1 cellular context compared by ENCODE assay signal in genomic region chr12:47868552-47869031, GRCh38.
TF ChIP-seq lines count a peak whose summit lies in the region.

No MANE protein-coding gene starts in this region.

TF ChIP-seq in GM12878, 131 proteins besides CTCF, POLR2A, EP300 and RAD21 (continued from another document and continues in another):
- TF ChIP-seq ZBTB4 (CRISPR knock-in tag; IDR thresholded peaks at IDR 0.05) (no peak), CHD4 (IDR thresholded peaks at IDR 0.05) (no peak), MEF2A (IDR thresholded peaks at IDR 0.05; ENCODE audit: insufficient read depth, low read depth, low read length) (peak; percentile 31; the same call in 1 of the 2 replicates), RCOR1 (conservative IDR thresholded peaks at IDR 0.05; ENCODE audit: low read depth, low read length) (no peak), JUND (IDR thresholded peaks at IDR 0.05; ENCODE audit: low read depth, low read length) (no peak), ZNF217 (IDR thresholded peaks at IDR 0.05) (no peak), MEF2B (IDR thresholded peaks at IDR 0.05; ENCODE audit: partially characterized antibody, poor library complexity, severe bottlenecking) (peak; percentile 22), CBFB (IDR thresholded peaks at IDR 0.05; ENCODE audit: low read depth) (peak; percentile 90), ZNF622 (IDR thresholded peaks at IDR 0.05) (no peak), CREB1 (IDR thresholded peaks at IDR 0.05; ENCODE audit: low read depth) (no peak), NFYA (IDR thresholded peaks at IDR 0.05; ENCODE audit: borderline replicate concordance, low read depth, low read length) (no peak), NFIC (IDR thresholded peaks at IDR 0.05; ENCODE audit: low read depth, low read length) (peak; percentile 81), SREBF1 (IDR thresholded peaks at IDR 0.05; ENCODE audit: low read length) (no peak), MTA2 (IDR thresholded peaks at IDR 0.05; ENCODE audit: low read depth) (peak; percentile 56; the same call in 1 of the 2 replicates), TAF1 (IDR thresholded peaks at IDR 0.05; ENCODE audit: borderline replicate concordance, low read depth, low read length) (no peak), LARP7 (IDR thresholded peaks at IDR 0.05) (no peak), ATF7 (IDR thresholded peaks at IDR 0.05; ENCODE audit: low read depth) (peak; percentile 33; the same call in 1 of the 2 replicates), SMC3 (IDR thresholded peaks at IDR 0.05; ENCODE audit: borderline replicate concordance, low read length) (no peak), SMAD1 (IDR thresholded peaks at IDR 0.05; ENCODE audit: low read depth, partially characterized antibody) (no peak), SREBF2 (IDR thresholded peaks at IDR 0.05; ENCODE audit: low read length) (no peak), MLLT1 (IDR thresholded peaks at IDR 0.05) (peak; percentile 67), RAD51 (IDR thresholded peaks at IDR 0.05) (no peak), DPF2 (IDR thresholded peaks at IDR 0.05) (peak; percentile 58; the same call in 1 of the 2 replicates), ZNF592 (IDR thresholded peaks at IDR 0.05) (no peak), BMI1 (IDR thresholded peaks at IDR 0.05; ENCODE audit: borderline replicate concordance) (no peak; the same call in 1 of the 2 replicates), BCL11A (IDR thresholded peaks at IDR 0.05; ENCODE audit: low read depth, low read length) (peak; percentile 70), ZNF207 (IDR thresholded peaks at IDR 0.05; ENCODE audit: borderline replicate concordance) (no peak), ZNF274 (IDR thresholded peaks at IDR 0.05; ENCODE audit: insufficient read depth, insufficient read length) (no peak), TBL1XR1 (IDR thresholded peaks at IDR 0.05; ENCODE audit: low read depth, low read length) (peak; percentile 67; the same call in 1 of the 2 replicates), IKZF1 (conservative IDR thresholded peaks at IDR 0.05) (peak; percentile 72), ZBED1 (IDR thresholded peaks at IDR 0.05; ENCODE audit: borderline replicate concordance) (no peak), MXI1 (IDR thresholded peaks at IDR 0.05; ENCODE audit: low read depth, low read length) (no peak), YBX1 (IDR thresholded peaks at IDR 0.05) (no peak), RELB (IDR thresholded peaks at IDR 0.05; ENCODE audit: low read depth) (peak; percentile 69; the same call in 1 of the 2 replicates), POU2F2 (IDR thresholded peaks at IDR 0.05; ENCODE audit: borderline replicate concordance, low read depth, low read length) (0 out of 3 replicates have a peak, but pooled peaks have one; percentile 31), NR2C1 (IDR thresholded peaks at IDR 0.05) (no peak)
- TF ChIP-seq, protein P1, sequence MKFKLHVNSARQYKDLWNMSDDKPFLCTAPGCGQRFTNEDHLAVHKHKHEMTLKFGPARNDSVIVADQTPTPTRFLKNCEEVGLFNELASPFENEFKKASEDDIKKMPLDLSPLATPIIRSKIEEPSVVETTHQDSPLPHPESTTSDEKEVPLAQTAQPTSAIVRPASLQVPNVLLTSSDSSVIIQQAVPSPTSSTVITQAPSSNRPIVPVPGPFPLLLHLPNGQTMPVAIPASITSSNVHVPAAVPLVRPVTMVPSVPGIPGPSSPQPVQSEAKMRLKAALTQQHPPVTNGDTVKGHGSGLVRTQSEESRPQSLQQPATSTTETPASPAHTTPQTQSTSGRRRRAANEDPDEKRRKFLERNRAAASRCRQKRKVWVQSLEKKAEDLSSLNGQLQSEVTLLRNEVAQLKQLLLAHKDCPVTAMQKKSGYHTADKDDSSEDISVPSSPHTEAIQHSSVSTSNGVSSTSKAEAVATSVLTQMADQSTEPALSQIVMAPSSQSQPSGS (IDR thresholded peaks at IDR 0.05; ENCODE audit: low read length) = peak; percentile 13; the same call in 1 of the 2 replicates
- TF ChIP-seq, protein P2, sequence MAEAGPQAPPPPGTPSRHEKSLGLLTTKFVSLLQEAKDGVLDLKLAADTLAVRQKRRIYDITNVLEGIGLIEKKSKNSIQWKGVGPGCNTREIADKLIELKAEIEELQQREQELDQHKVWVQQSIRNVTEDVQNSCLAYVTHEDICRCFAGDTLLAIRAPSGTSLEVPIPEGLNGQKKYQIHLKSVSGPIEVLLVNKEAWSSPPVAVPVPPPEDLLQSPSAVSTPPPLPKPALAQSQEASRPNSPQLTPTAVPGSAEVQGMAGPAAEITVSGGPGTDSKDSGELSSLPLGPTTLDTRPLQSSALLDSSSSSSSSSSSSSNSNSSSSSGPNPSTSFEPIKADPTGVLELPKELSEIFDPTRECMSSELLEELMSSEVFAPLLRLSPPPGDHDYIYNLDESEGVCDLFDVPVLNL (IDR thresholded peaks at IDR 0.05; ENCODE audit: low read depth, low read length) = no peak
- TF ChIP-seq, protein P3, sequence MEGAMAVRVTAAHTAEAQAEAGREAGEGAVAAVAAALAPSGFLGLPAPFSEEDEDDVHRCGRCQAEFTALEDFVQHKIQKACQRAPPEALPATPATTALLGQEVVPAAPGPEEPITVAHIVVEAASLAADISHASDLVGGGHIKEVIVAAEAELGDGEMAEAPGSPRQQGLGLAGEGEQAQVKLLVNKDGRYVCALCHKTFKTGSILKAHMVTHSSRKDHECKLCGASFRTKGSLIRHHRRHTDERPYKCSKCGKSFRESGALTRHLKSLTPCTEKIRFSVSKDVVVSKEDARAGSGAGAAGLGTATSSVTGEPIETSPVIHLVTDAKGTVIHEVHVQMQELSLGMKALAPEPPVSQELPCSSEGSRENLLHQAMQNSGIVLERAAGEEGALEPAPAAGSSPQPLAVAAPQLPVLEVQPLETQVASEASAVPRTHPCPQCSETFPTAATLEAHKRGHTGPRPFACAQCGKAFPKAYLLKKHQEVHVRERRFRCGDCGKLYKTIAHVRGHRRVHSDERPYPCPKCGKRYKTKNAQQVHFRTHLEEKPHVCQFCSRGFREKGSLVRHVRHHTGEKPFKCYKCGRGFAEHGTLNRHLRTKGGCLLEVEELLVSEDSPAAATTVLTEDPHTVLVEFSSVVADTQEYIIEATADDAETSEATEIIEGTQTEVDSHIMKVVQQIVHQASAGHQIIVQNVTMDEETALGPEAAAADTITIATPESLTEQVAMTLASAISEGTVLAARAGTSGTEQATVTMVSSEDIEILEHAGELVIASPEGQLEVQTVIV (IDR thresholded peaks at IDR 0.05; ENCODE audit: borderline replicate concordance, partially characterized antibody) = no peak
- TF ChIP-seq, protein P4, sequence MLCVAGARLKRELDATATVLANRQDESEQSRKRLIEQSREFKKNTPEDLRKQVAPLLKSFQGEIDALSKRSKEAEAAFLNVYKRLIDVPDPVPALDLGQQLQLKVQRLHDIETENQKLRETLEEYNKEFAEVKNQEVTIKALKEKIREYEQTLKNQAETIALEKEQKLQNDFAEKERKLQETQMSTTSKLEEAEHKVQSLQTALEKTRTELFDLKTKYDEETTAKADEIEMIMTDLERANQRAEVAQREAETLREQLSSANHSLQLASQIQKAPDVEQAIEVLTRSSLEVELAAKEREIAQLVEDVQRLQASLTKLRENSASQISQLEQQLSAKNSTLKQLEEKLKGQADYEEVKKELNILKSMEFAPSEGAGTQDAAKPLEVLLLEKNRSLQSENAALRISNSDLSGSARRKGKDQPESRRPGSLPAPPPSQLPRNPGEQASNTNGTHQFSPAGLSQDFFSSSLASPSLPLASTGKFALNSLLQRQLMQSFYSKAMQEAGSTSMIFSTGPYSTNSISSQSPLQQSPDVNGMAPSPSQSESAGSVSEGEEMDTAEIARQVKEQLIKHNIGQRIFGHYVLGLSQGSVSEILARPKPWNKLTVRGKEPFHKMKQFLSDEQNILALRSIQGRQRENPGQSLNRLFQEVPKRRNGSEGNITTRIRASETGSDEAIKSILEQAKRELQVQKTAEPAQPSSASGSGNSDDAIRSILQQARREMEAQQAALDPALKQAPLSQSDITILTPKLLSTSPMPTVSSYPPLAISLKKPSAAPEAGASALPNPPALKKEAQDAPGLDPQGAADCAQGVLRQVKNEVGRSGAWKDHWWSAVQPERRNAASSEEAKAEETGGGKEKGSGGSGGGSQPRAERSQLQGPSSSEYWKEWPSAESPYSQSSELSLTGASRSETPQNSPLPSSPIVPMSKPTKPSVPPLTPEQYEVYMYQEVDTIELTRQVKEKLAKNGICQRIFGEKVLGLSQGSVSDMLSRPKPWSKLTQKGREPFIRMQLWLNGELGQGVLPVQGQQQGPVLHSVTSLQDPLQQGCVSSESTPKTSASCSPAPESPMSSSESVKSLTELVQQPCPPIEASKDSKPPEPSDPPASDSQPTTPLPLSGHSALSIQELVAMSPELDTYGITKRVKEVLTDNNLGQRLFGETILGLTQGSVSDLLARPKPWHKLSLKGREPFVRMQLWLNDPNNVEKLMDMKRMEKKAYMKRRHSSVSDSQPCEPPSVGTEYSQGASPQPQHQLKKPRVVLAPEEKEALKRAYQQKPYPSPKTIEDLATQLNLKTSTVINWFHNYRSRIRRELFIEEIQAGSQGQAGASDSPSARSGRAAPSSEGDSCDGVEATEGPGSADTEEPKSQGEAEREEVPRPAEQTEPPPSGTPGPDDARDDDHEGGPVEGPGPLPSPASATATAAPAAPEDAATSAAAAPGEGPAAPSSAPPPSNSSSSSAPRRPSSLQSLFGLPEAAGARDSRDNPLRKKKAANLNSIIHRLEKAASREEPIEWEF (IDR thresholded peaks at IDR 0.05; ENCODE audit: insufficient replicate concordance, low read depth, low read length) = no peak
